1 cellular context compared by ENCODE assay signal in the genomic region with DNA sequence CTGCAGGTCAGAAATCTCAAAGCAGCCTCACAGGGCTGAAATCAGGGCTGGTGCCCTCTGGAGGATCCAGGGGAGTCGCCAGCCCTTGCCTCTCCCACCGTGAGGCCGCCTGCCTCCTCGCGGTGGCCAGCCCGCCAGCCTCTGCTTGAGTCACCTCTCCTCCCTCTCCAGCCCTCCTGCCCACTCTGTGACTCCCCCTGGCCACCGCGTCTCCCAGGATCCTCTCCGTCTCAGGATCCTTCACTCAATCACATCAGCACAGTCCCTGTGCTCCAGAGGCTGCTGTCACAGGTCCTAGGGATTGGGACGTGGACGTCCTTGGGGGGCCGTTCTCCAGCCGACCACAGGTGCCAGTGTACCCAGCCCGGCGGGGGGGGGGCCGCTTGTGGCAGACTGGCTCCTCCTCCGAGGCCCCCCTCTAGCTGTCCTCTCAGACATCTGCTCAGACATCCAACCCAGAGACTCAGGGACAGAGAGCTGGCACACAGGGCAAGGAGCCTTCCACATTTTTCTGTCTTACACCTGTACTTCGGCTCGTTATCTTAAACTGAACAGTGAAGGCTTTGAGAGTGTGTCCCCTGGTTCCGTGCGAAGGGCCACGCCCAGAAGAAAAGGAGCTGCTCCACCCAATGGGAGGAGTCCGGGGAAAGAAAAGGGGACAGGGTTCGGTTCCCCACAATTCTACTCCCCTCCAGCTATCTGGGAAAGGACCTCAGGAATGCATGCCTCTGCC.
TF ChIP-seq lines count a peak whose summit lies in the region.

No MANE protein-coding gene starts in this region.

TF ChIP-seq in IMR-90, 13 proteins besides CTCF, POLR2A, EP300 and RAD21:
- no peak for TF ChIP-seq CEBPB (IDR thresholded peaks at IDR 0.05; ENCODE audit: low read depth, low read length)
- TF ChIP-seq ELK1 (IDR thresholded peaks at IDR 0.05; ENCODE audit: borderline replicate concordance, low read depth, low read length), result no peak
- no peak for TF ChIP-seq MAZ (IDR thresholded peaks at IDR 0.05; ENCODE audit: borderline replicate concordance, low read depth, low read length)
- TF ChIP-seq MAFK (IDR thresholded peaks at IDR 0.05; ENCODE audit: low read depth, low read length), result no peak
- no peak for TF ChIP-seq RCOR1 (IDR thresholded peaks at IDR 0.05; ENCODE audit: insufficient replicate concordance, low read length)
- no peak for TF ChIP-seq RFX5 (IDR thresholded peaks at IDR 0.05; ENCODE audit: low read depth, low read length)
- TF ChIP-seq, protein P1, sequence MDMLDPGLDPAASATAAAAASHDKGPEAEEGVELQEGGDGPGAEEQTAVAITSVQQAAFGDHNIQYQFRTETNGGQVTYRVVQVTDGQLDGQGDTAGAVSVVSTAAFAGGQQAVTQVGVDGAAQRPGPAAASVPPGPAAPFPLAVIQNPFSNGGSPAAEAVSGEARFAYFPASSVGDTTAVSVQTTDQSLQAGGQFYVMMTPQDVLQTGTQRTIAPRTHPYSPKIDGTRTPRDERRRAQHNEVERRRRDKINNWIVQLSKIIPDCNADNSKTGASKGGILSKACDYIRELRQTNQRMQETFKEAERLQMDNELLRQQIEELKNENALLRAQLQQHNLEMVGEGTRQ (IDR thresholded peaks at IDR 0.05; ENCODE audit: low read depth, low read length), result no peak
- no peak for TF ChIP-seq SMC3 (IDR thresholded peaks at IDR 0.05; ENCODE audit: low read depth, low read length)
- TF ChIP-seq FOS (IDR thresholded peaks at IDR 0.05; ENCODE audit: low read depth, low read length), result no peak
- no peak for TF ChIP-seq NFE2L2 (IDR thresholded peaks at IDR 0.05; ENCODE audit: low read depth, low read length)
- no peak for TF ChIP-seq BHLHE40 (IDR thresholded peaks at IDR 0.05; ENCODE audit: low read depth, low read length)
- no peak for TF ChIP-seq MXI1 (IDR thresholded peaks at IDR 0.05; ENCODE audit: borderline replicate concordance, low read depth, low read length)
- no peak for TF ChIP-seq CHD1 (IDR thresholded peaks at IDR 0.05; ENCODE audit: low read depth, low read length)
